29 cellular contexts compared by ENCODE assay signal in genomic region chr2:235156055-235156454, GRCh38.
"Had no signal": no experiment of that assay in that cellular context is flagged by ENCODE, and none has a peak within 500 bp of the region (broad histone marks: within the 10 kb centered on the region; RNA-seq: fewer than 3 reads in every experiment).

No MANE protein-coding gene starts in this region.

- DNase-seq: colonic mucosa; cortex of kidney; dermis blood vessel endothelial cell; dorsolateral prefrontal cortex; effector CD4-positive, alpha-beta T cell; effector CD8-positive, alpha-beta T cell; effector memory CD4-positive, alpha-beta T cell; effector memory CD8-positive, alpha-beta T cell; endodermal cell; erythroblast; esophagus squamous epithelium; foreskin fibroblast; foreskin keratinocyte; foreskin melanocyte; gastrocnemius medialis; glutamatergic neuron; head of caudate nucleus; heart left ventricle; heart right ventricle had no signal

- H3K27me3 Mint-ChIP-seq: dendritic cell treated with granulocyte-macrophage colony-stimulating factor and Interleukin-4, amounts not matched to agents 40 ng/mL and 50 ng/mL, for 4 days had no signal

- ATAC-seq: effector memory CD8-positive, alpha-beta T cell; esophagus mucosa; foreskin keratinocyte; gastrocnemius medialis; gastroesophageal sphincter; heart left ventricle; heart right ventricle had no signal

- H3K4me3 Mint-ChIP-seq: dendritic cell treated with granulocyte-macrophage colony-stimulating factor and Interleukin-4, amounts not matched to agents 40 ng/mL and 50 ng/mL, for 4 days; effector memory CD8-positive, alpha-beta T cell; endodermal cell had no signal

- H3K9me3 Mint-ChIP-seq: dendritic cell treated with granulocyte-macrophage colony-stimulating factor and Interleukin-4, amounts not matched to agents 40 ng/mL and 50 ng/mL, for 4 days had no signal

- H3K27me3 ChIP-seq: colonic mucosa, gastrocnemius medialis had no signal

- FAIRE-seq: colon, endometrium, endothelial cell of umbilical vein, frontal cortex had no signal

- H3K27ac ChIP-seq: colonic mucosa, coronary artery, dorsolateral prefrontal cortex, epithelial cell of prostate, esophagus muscularis mucosa, esophagus squamous epithelium, foreskin keratinocyte, gastrocnemius medialis, gastroesophageal sphincter, heart left ventricle, heart right ventricle had no signal

- H3K27ac Mint-ChIP-seq: dendritic cell treated with granulocyte-macrophage colony-stimulating factor and Interleukin-4, amounts not matched to agents 40 ng/mL and 50 ng/mL, for 4 days; effector memory CD8-positive, alpha-beta T cell; endodermal cell had no signal

- H3K4me1 ChIP-seq: colonic mucosa, esophagus muscularis mucosa, esophagus squamous epithelium, foreskin keratinocyte, gastrocnemius medialis, gastroesophageal sphincter, heart left ventricle, heart right ventricle had no signal

- H3K4me3 ChIP-seq: colonic mucosa, coronary artery, dorsolateral prefrontal cortex, esophagus muscularis mucosa, esophagus squamous epithelium, gastrocnemius medialis, gastroesophageal sphincter, heart left ventricle, heart right ventricle had no signal

- H3K9me3 ChIP-seq: colonic mucosa, esophagus muscularis mucosa, esophagus squamous epithelium, gastrocnemius medialis, heart left ventricle, heart right ventricle had no signal

- H3K36me3 ChIP-seq: colonic mucosa, esophagus muscularis mucosa, esophagus squamous epithelium, gastrocnemius medialis, gastroesophageal sphincter, heart left ventricle, heart right ventricle had no signal
